19 cellular contexts compared by ENCODE assay signal in genomic region chr2:49619804-49620203, GRCh38.
DNase-seq lines count a peak whose midpoint lies in the region; ATAC-seq and TF ChIP-seq lines count a peak whose summit lies in the region.
"Had no signal": no experiment of that assay in that cellular context is flagged by ENCODE, and none has a peak within 500 bp of the region (broad histone marks: within the 10 kb centered on the region; RNA-seq: fewer than 3 reads in every experiment).

No MANE protein-coding gene starts in this region.

- no peak overlapping the region for H4K8ac ChIP-seq in H9 (replicated peaks; ENCODE audit: insufficient read length, low read depth, low read length)

- no peak overlapping the region for H3K4me2 ChIP-seq in H9 (ENCODE audit: insufficient read depth, insufficient read length, low read length)

- H3K14ac ChIP-seq in H9 (ENCODE audit: insufficient read depth, low read length) = no peak overlapping the region

- TF ChIP-seq CTCF in H9 (conservative IDR thresholded peaks at IDR 0.05) (peak; percentile 63), VCaP (conservative IDR thresholded peaks at IDR 0.05) (peak; percentile 53)

- no peak overlapping the region for H3K4ac ChIP-seq in H9 (ENCODE audit: low read depth, low read length)

- ATAC-seq in HG03159 (IDR thresholded peaks at IDR 0.05; ENCODE audit: unreplicated experiment) = no peak
- no peak for ATAC-seq in stimulated activated naive CD8-positive, alpha-beta T cell treated with anti-CD3 and anti-CD28 coated beads, Interleukin-15, Interleukin-2, amounts not matched to agents 100 U/mL and 50 U/mL, for 24 hours
- ATAC-seq: activated CD4-positive, alpha-beta T cell treated with anti-CD3 and anti-CD28 coated beads for 36 hours; stimulated activated effector memory CD8-positive, alpha-beta T cell treated with anti-CD3 and anti-CD28 coated beads, Interleukin-12 subunit alpha, Interleukin-12 subunit beta, amount 100 ng/mL, for 72 hours had no signal

- no peak overlapping the region for H2BK20ac ChIP-seq in H9 (ENCODE audit: low read depth, low read length, poor library complexity, severe bottlenecking)

- H3K4me1 ChIP-seq in H9 (ENCODE audit: insufficient read depth, low read length) = no peaks in the 10 kb centered on the region
- H3K4me1 ChIP-seq: adrenal gland, vagina had no signal

- H4K91ac ChIP-seq in H9 (ENCODE audit: insufficient read length, low read depth, low read length) = no peak overlapping the region

- no peaks in the 10 kb centered on the region for H3K9me3 ChIP-seq in H9 (ENCODE audit: control insufficient read depth, low read depth, low read length)
- H3K9me3 ChIP-seq: adrenal gland, vagina had no signal

- no peaks in the 10 kb centered on the region for H3K27me3 Mint-ChIP-seq in H9 (ENCODE audit: low read depth)
- H3K27me3 Mint-ChIP-seq: activated CD4-positive, alpha-beta T cell treated with anti-CD3 and anti-CD28 coated beads for 36 hours; activated T-cell treated with anti-CD3 and anti-CD28 coated beads, Interleukin-2, amount 50 U/mL, for 24 hours; dendritic cell treated with granulocyte-macrophage colony-stimulating factor and Interleukin-4, amounts not matched to agents 40 ng/mL and 50 ng/mL, for 4 days had no signal

- H2BK120ac ChIP-seq in H9 (ENCODE audit: low read depth, low read length, poor library complexity, severe bottlenecking) = no peak overlapping the region

- DNase-seq in NCI-H2081 (lab: John Stamatoyannopoulos, UW) (peak; percentile 11 to 24), NCI-H2081 treated with DMSO at 0.1 percent for 48 hours (lab: John Stamatoyannopoulos, UW) (no peak), H9 (peak; percentile 33), left kidney (ENCODE audit: low read depth, low spot score) (peak; percentile 14), NAMALWA (ENCODE audit: low spot score) (no peak)
- no peak for DNase-seq in stimulated activated naive CD8-positive, alpha-beta T cell treated with anti-CD3 and anti-CD28 coated beads, Interleukin-15, Interleukin-2, amounts not matched to agents 100 U/mL and 50 U/mL, for 24 hours
- DNase-seq: activated CD4-positive, alpha-beta T cell treated with anti-CD3 and anti-CD28 coated beads for 36 hours; activated T-cell treated with anti-CD3 and anti-CD28 coated beads, Interleukin-2, amount 50 U/mL, for 24 hours; adrenal gland; islet precursor cell; NK-92 treated with Interleukin-12 subunit alpha and Interleukin-12 subunit beta, amount 100 ng/mL, for 24 hours; retina; stimulated activated CD4-positive, alpha-beta T cell treated with anti-CD3 and anti-CD28 coated beads, Interleukin-4, amount 100 ng/mL, for 1 hour; T-helper 1 cell had no signal

- H3K4me1 Mint-ChIP-seq in H9 = no peaks in the 10 kb centered on the region
- H3K4me1 Mint-ChIP-seq: activated CD4-positive, alpha-beta T cell treated with anti-CD3 and anti-CD28 coated beads for 36 hours; stimulated activated effector memory CD8-positive, alpha-beta T cell treated with anti-CD3 and anti-CD28 coated beads, Interleukin-12 subunit alpha, Interleukin-12 subunit beta, amount 100 ng/mL, for 72 hours had no signal

- no peak overlapping the region for H2BK12ac ChIP-seq in H9 (ENCODE audit: insufficient read length, low read depth, low read length)

- H3K27me3 ChIP-seq in H9 (ENCODE audit: insufficient read depth, low read length) = no peaks in the 10 kb centered on the region
- H3K27me3 ChIP-seq: adrenal gland, vagina had no signal

- no peak overlapping the region for H3K27ac Mint-ChIP-seq in H9
- H3K27ac Mint-ChIP-seq: activated CD4-positive, alpha-beta T cell treated with anti-CD3 and anti-CD28 coated beads for 36 hours; activated T-cell treated with anti-CD3 and anti-CD28 coated beads, Interleukin-2, amount 50 U/mL, for 24 hours; dendritic cell treated with granulocyte-macrophage colony-stimulating factor and Interleukin-4, amounts not matched to agents 40 ng/mL and 50 ng/mL, for 4 days; stimulated activated effector memory CD8-positive, alpha-beta T cell treated with anti-CD3 and anti-CD28 coated beads, Interleukin-12 subunit alpha, Interleukin-12 subunit beta, amount 100 ng/mL, for 72 hours had no signal

- no peak overlapping the region for H3K9ac ChIP-seq in H9 (ENCODE audit: extremely low read depth, insufficient read length, low read length)

- H2AK5ac ChIP-seq in H9 (ENCODE audit: insufficient read length, low read length) = no peak overlapping the region

- no peak overlapping the region for H3K56ac ChIP-seq in H9 (ENCODE audit: insufficient read length, low read depth, low read length)

- H3K23ac ChIP-seq in H9 (ENCODE audit: insufficient read length, low read depth, low read length) = no peak overlapping the region

- H2BK5ac ChIP-seq in H9 (ENCODE audit: insufficient read length, low read length) = no peak overlapping the region

- H3K18ac ChIP-seq in H9 (ENCODE audit: insufficient read length, low read depth, low read length) = no peak overlapping the region

- no peak overlapping the region for H2BK15ac ChIP-seq in H9 (ENCODE audit: low read depth, low read length)

- no peak overlapping the region for H3T11ph ChIP-seq in H9 (ENCODE audit: low read length)

- H3K79me1 ChIP-seq in H9 (ENCODE audit: insufficient read depth, low read depth, low read length, poor library complexity, severe bottlenecking) = no peaks in the 10 kb centered on the region

- H4K5ac ChIP-seq in H9 (ENCODE audit: insufficient read length, low read depth, low read length) = no peak overlapping the region

- no peaks in the 10 kb centered on the region for H3K9me3 Mint-ChIP-seq in H9
- H3K9me3 Mint-ChIP-seq: dendritic cell treated with granulocyte-macrophage colony-stimulating factor and Interleukin-4, amounts not matched to agents 40 ng/mL and 50 ng/mL, for 4 days had no signal

- H3K27ac ChIP-seq in H9 (ENCODE audit: insufficient read length, low read depth, low read length) = no peak overlapping the region
- H3K27ac ChIP-seq in VCaP = no peak overlapping the region
- H3K27ac ChIP-seq: adrenal gland, vagina had no signal

- WGBS in H9 (ENCODE audit: extremely low coverage, insufficient read length, low lambda C conversion rate) = no CpG with 5 or more reads among the region's 3 CpGs

- H3K4me3 Mint-ChIP-seq in H9 = no peak overlapping the region
- H3K4me3 Mint-ChIP-seq: activated CD4-positive, alpha-beta T cell treated with anti-CD3 and anti-CD28 coated beads for 36 hours; activated T-cell treated with anti-CD3 and anti-CD28 coated beads, Interleukin-2, amount 50 U/mL, for 24 hours; dendritic cell treated with granulocyte-macrophage colony-stimulating factor and Interleukin-4, amounts not matched to agents 40 ng/mL and 50 ng/mL, for 4 days; stimulated activated effector memory CD8-positive, alpha-beta T cell treated with anti-CD3 and anti-CD28 coated beads, Interleukin-12 subunit alpha, Interleukin-12 subunit beta, amount 100 ng/mL, for 72 hours had no signal

- H3K79me2 ChIP-seq in H9 (ENCODE audit: insufficient read depth, low read length) = no peaks in the 10 kb centered on the region

- H2AFZ ChIP-seq in H9 (ENCODE audit: low read length) = no peak overlapping the region

- no peaks in the 10 kb centered on the region for H3K23me2 ChIP-seq in H9 (ENCODE audit: insufficient read length, low read depth, low read length, poor library complexity, severe bottlenecking)

- no peaks in the 10 kb centered on the region for H4K20me1 ChIP-seq in H9 (ENCODE audit: control insufficient read depth, insufficient read depth, insufficient read length)

- H3K36me3 Mint-ChIP-seq in H9 (ENCODE audit: insufficient read depth in 1 of 3, low read depth in 3 of 3) = no peaks in the 10 kb centered on the region
- H3K36me3 Mint-ChIP-seq: stimulated activated effector memory CD8-positive, alpha-beta T cell treated with anti-CD3 and anti-CD28 coated beads, Interleukin-12 subunit alpha, Interleukin-12 subunit beta, amount 100 ng/mL, for 72 hours had no signal

Comparison
In these comparisons a context has a peak if more than half of its experiments do, and no peak if none do; other contexts are left out.
1. DNase-seq: peak in NCI-H2081 (2 of 2), H9 (single experiment) and left kidney (single experiment); none in NCI-H2081 treated with DMSO at 0.1 percent for 48 hours (single experiment), stimulated activated naive CD8-positive, alpha-beta T cell treated with anti-CD3 and anti-CD28 coated beads, Interleukin-15, Interleukin-2, amounts not matched to agents 100 U/mL and 50 U/mL, for 24 hours (single experiment) and NAMALWA (single experiment).